ENCODE assay signal across 22 cellular contexts in the genomic region with DNA sequence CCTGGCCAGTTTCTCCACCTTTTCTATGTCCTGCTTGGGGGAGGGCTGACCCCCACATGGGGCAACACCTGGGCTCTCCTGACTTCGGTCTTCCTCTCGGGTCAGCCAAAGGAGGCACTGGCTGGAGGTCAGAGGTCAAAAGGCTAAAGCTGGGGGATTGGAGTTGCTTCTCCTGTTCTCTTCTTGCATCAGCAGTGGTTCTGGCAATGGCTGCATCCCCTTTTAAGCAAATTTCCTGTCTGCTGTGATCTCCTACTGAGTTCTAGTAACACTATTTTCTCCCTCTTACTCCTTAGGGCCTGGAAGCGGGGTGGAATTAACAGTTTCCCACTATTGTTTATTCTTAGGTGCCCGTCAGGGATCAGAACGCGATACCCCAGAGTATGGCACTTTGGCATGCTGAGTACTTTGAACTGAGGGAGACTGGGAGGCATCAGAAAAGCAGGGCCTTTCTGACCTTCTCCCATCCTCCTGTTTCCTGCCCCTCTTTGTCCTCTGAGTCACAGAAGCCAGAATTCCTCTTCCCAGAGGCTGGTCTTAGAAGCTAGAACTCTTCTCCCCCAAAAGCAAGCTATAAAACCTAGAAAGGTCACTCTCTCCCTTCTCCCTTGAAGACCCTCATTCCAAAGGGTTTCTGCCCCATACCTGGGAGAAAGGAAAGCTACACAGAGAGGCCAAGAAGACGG.
A peak's percentile ranks its signal among the peaks of the same experiment; 100 is the strongest.
DNase-seq lines count a peak whose midpoint lies in the region; ATAC-seq, FAIRE-seq and TF ChIP-seq lines count a peak whose summit lies in the region.
"Had no signal": no experiment of that assay in that cellular context is flagged by ENCODE, and none has a peak within 500 bp of the region (broad histone marks: within the 10 kb centered on the region; RNA-seq: fewer than 3 reads in every experiment).

No MANE protein-coding gene starts in this region.

- in situ Hi-C loops in K562 (cut with MboI) = no loop called here

- H3K4me3 Mint-ChIP-seq in stimulated activated naive CD8-positive, alpha-beta T cell treated with anti-CD3 and anti-CD28 coated beads, Interleukin-15, amount 100 ng/mL, for 72 hours = no peak overlapping the region
- H3K4me3 Mint-ChIP-seq: CD4-positive, CD25-positive, alpha-beta regulatory T cell; central memory CD8-positive, alpha-beta T cell; naive thymus-derived CD8-positive, alpha-beta T cell; stimulated activated naive B cell treated with anti-CD40 and anti-IgM and Interleukin-4, amounts not matched to agents 10 μg/mL and 1 μg/mL and 100 μg/mL, for 72 hours; T-helper 1 cell treated with Interleukin-12 subunit alpha and Interleukin-12 subunit beta and Interleukin-4 antibody, amounts not matched to agents 30 μg/mL and 1 μg/mL, for 36 hours had no signal

- H3K27me3 Mint-ChIP-seq in stimulated activated naive CD8-positive, alpha-beta T cell treated with anti-CD3 and anti-CD28 coated beads, Interleukin-15, amount 100 ng/mL, for 72 hours = no peaks in the 10 kb centered on the region
- H3K27me3 Mint-ChIP-seq: CD4-positive, CD25-positive, alpha-beta regulatory T cell; central memory CD8-positive, alpha-beta T cell; naive thymus-derived CD8-positive, alpha-beta T cell; stimulated activated naive B cell treated with anti-CD40 and anti-IgM and Interleukin-4, amounts not matched to agents 10 μg/mL and 1 μg/mL and 100 μg/mL, for 72 hours had no signal

- POLR2A ChIA-PET in K562 (lab: Yijun Ruan, JAX) = interaction anchor here (0.6 to 0.8 kb wide), 2 partner anchors 34 to 384 kb away, joined by 3 to 4 read pairs; no protein-coding TSS in a partner anchor

- peak overlapping the region; percentile 42 for H3K27ac Mint-ChIP-seq in stimulated activated naive CD8-positive, alpha-beta T cell treated with anti-CD3 and anti-CD28 coated beads, Interleukin-15, amount 100 ng/mL, for 72 hours
- H3K27ac Mint-ChIP-seq: naive thymus-derived CD8-positive, alpha-beta T cell; stimulated activated naive B cell treated with anti-CD40 and anti-IgM and Interleukin-4, amounts not matched to agents 10 μg/mL and 1 μg/mL and 100 μg/mL, for 72 hours; T-helper 1 cell treated with Interleukin-12 subunit alpha and Interleukin-12 subunit beta and Interleukin-4 antibody, amounts not matched to agents 30 μg/mL and 1 μg/mL, for 36 hours had no signal

- intact Hi-C loops in K562 (cut with micrococcal nuclease) = no loop called here

- no peak for DNase-seq in stimulated activated naive CD8-positive, alpha-beta T cell treated with anti-CD3 and anti-CD28 coated beads, Interleukin-15, amount 100 ng/mL, for 72 hours
- DNase-seq in stimulated activated naive CD8-positive, alpha-beta T cell treated with anti-CD3 and anti-CD28 coated beads, Interleukin-15, Interleukin-2, amounts not matched to agents 100 U/mL and 50 U/mL, for 24 hours = no peak
- DNase-seq in K562 (ENCODE audit: extremely low read depth in 1 of 4, low spot score in 3 of 4) = no peak
- DNase-seq in lung microvascular endothelial cell (ENCODE audit: low read depth in 2 of 2) = peak; percentile 21 to 44
- no peak for DNase-seq in NCI-H1417 (lab: John Stamatoyannopoulos, UW)
- no peak for DNase-seq in suprapubic skin (ENCODE audit: low spot score in 2 of 2)
- no peak for DNase-seq in RPMI8226
- DNase-seq in H54 (ENCODE audit: insufficient read length, low spot score) = no peak
- DNase-seq: ACHN; activated CD8-positive, alpha-beta memory T cell treated with anti-CD3 and anti-CD28 coated beads for 24 hours; amniotic stem cell; CD4-positive, CD25-positive, alpha-beta regulatory T cell; DMS53; naive thymus-derived CD8-positive, alpha-beta T cell; NCI-H2029 treated with DMSO at 0.1 percent for 48 hours; NCI-H510A; SIG-M5; stimulated activated naive B cell treated with anti-CD40 and anti-IgM and Interleukin-4, amounts not matched to agents 10 μg/mL and 1 μg/mL and 100 μg/mL, for 72 hours had no signal

- no peak for TF ChIP-seq RAD21 in K562 (CRISPR knock-in tag; conservative IDR thresholded peaks at IDR 0.05 in 1 of 2, IDR thresholded peaks at IDR 0.05 in 1 of 2)

- no peaks in the 10 kb centered on the region for H3K79me2 ChIP-seq in K562 (ENCODE audit: control insufficient read depth, insufficient read depth, low read length)

- TF ChIP-seq EP300 in K562 (IDR thresholded peaks at IDR 0.05; ENCODE audit: low read length) = no peak
- TF ChIP-seq EP300 in suprapubic skin (IDR thresholded peaks at IDR 0.05) = no peak

- H3K9me1 ChIP-seq in K562 (ENCODE audit: control insufficient read depth, insufficient read depth, low read length) = no peaks in the 10 kb centered on the region

- no peak overlapping the region for H3K9ac ChIP-seq in K562 (ENCODE audit: insufficient read depth in 1 of 2, low read depth in 2 of 2, low read length in 2 of 2)

- H3K4me3 ChIP-seq in K562 (no peak overlapping the region), suprapubic skin (no peak overlapping the region)

- no peak for TF ChIP-seq CTCF in K562 (IDR thresholded peaks at IDR 0.05 in 2 of 3, conservative IDR thresholded peaks at IDR 0.05 in 1 of 3; ENCODE audit: insufficient read depth in 2 of 3, low read depth in 1 of 3, low read length in 3 of 3)
- no peak for TF ChIP-seq CTCF in suprapubic skin (IDR thresholded peaks at IDR 0.05)

- H3K4me1 ChIP-seq in K562 (replicated peaks in 1 of 2; ENCODE audit: control insufficient read depth in 2 of 2, insufficient read depth in 2 of 2, low read length in 2 of 2) (no peaks in the 10 kb centered on the region), suprapubic skin (no peaks in the 10 kb centered on the region)
- H3K4me1 ChIP-seq: foreskin keratinocyte had no signal

- no peak overlapping the region for H3K4me2 ChIP-seq in K562 (ENCODE audit: insufficient read depth, low read length)

- H2AFZ ChIP-seq in K562 (ENCODE audit: low read depth, low read length) = no peak overlapping the region

- BruUV-seq in K562 (replicated peaks; lab: Mats Ljungman, UMichigan) = no TSS peak

- H3K27ac ChIP-seq in K562 (ENCODE audit: extremely low read depth, low read depth, low read length) (no peak overlapping the region), suprapubic skin (no peak overlapping the region)
- H3K27ac ChIP-seq: foreskin keratinocyte had no signal

- no peaks in the 10 kb centered on the region for H3K27me3 ChIP-seq in K562 (ENCODE audit: control insufficient read depth in 2 of 2, insufficient read depth in 2 of 2, low read length in 2 of 2)
- H3K27me3 ChIP-seq in suprapubic skin = no peaks in the 10 kb centered on the region
- H3K27me3 ChIP-seq: foreskin keratinocyte had no signal

- no peaks in the 10 kb centered on the region for H3K9me3 ChIP-seq in K562 (replicated peaks; ENCODE audit: control insufficient read depth, insufficient read depth, low read depth, low read length)
- H3K9me3 ChIP-seq in suprapubic skin = no peaks in the 10 kb centered on the region

- H3K36me3 ChIP-seq in K562 (ENCODE audit: control insufficient read depth, insufficient read depth, low read length) (no peaks in the 10 kb centered on the region), suprapubic skin (no peaks in the 10 kb centered on the region)

- H3K9me3 Mint-ChIP-seq in stimulated activated naive CD8-positive, alpha-beta T cell treated with anti-CD3 and anti-CD28 coated beads, Interleukin-15, amount 100 ng/mL, for 72 hours = no peaks in the 10 kb centered on the region
- H3K9me3 Mint-ChIP-seq: CD4-positive, CD25-positive, alpha-beta regulatory T cell; central memory CD8-positive, alpha-beta T cell; naive thymus-derived CD8-positive, alpha-beta T cell; stimulated activated naive B cell treated with anti-CD40 and anti-IgM and Interleukin-4, amounts not matched to agents 10 μg/mL and 1 μg/mL and 100 μg/mL, for 72 hours; T-helper 1 cell treated with Interleukin-12 subunit alpha and Interleukin-12 subunit beta and Interleukin-4 antibody, amounts not matched to agents 30 μg/mL and 1 μg/mL, for 36 hours had no signal

- FAIRE-seq in K562 (lab: Jason Lieb, UNC) = no peak
- no peak for FAIRE-seq in H54 (lab: Jason Lieb, UNC)
- FAIRE-seq: GM18507 had no signal

- 10% methylated on average over 5 of the region's 7 CpGs for WGBS in K562 (ENCODE audit: insufficient coverage, low coverage, missing lambda C conversion rate)
- WGBS in suprapubic skin = 92% methylated on average over 7 of the region's 7 CpGs

- no peak for ATAC-seq in stimulated activated naive CD8-positive, alpha-beta T cell treated with anti-CD3 and anti-CD28 coated beads, Interleukin-15, amount 100 ng/mL, for 72 hours
- ATAC-seq in stimulated activated naive CD8-positive, alpha-beta T cell treated with anti-CD3 and anti-CD28 coated beads, Interleukin-15, Interleukin-2, amounts not matched to agents 100 U/mL and 50 U/mL, for 24 hours = no peak
- ATAC-seq in K562 = no peak
- ATAC-seq: naive thymus-derived CD8-positive, alpha-beta T cell; stimulated activated naive B cell treated with anti-CD40 and anti-IgM and Interleukin-4, amounts not matched to agents 10 μg/mL and 1 μg/mL and 100 μg/mL, for 72 hours had no signal

- CTCF ChIA-PET in K562 (lab: Yijun Ruan, JAX; ENCODE audit: low intra/inter-chr PET ratio) = no interaction called here

- TF ChIP-seq POLR2A in K562 (conservative IDR thresholded peaks at IDR 0.05) (no peak), suprapubic skin (IDR thresholded peaks at IDR 0.05) (no peak), H54 (IDR thresholded peaks at IDR 0.05; ENCODE audit: low read depth, low read length) (no peak)

- no peaks in the 10 kb centered on the region for H3K4me1 Mint-ChIP-seq in stimulated activated naive CD8-positive, alpha-beta T cell treated with anti-CD3 and anti-CD28 coated beads, Interleukin-15, amount 100 ng/mL, for 72 hours
- H3K4me1 Mint-ChIP-seq: central memory CD8-positive, alpha-beta T cell had no signal

- H4K20me1 ChIP-seq in K562 (replicated peaks; ENCODE audit: control insufficient read depth, insufficient read depth, low read length) = no peaks in the 10 kb centered on the region; the same call in 1 of the 2 replicates

TF ChIP-seq in K562, 482 proteins besides CTCF, POLR2A, EP300 and RAD21 (continues in another document):
- TF ChIP-seq NELFE (IDR thresholded peaks at IDR 0.05; ENCODE audit: insufficient read depth, insufficient read length) (no peak), GATAD2B (IDR thresholded peaks at IDR 0.05; ENCODE audit: borderline replicate concordance) (no peak), NR2C1 (IDR thresholded peaks at IDR 0.05) (peak; percentile 80; the same call in 1 of the 2 replicates), NR2C1 (tag; IDR thresholded peaks at IDR 0.05) (peak; percentile 86)
- TF ChIP-seq, protein P1, sequence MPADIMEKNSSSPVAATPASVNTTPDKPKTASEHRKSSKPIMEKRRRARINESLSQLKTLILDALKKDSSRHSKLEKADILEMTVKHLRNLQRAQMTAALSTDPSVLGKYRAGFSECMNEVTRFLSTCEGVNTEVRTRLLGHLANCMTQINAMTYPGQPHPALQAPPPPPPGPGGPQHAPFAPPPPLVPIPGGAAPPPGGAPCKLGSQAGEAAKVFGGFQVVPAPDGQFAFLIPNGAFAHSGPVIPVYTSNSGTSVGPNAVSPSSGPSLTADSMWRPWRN (IDR thresholded peaks at IDR 0.05; ENCODE audit: low read depth) = no peak

Comparison
In these comparisons a context has a peak if more than half of its experiments do, and no peak if none do; other contexts are left out.
1. DNase-seq: peak in lung microvascular endothelial cell (2 of 2); none in stimulated activated naive CD8-positive, alpha-beta T cell treated with anti-CD3 and anti-CD28 coated beads, Interleukin-15, amount 100 ng/mL, for 72 hours (0 of 2), stimulated activated naive CD8-positive, alpha-beta T cell treated with anti-CD3 and anti-CD28 coated beads, Interleukin-15, Interleukin-2, amounts not matched to agents 100 U/mL and 50 U/mL, for 24 hours (single experiment), K562 (0 of 4), NCI-H1417 (0 of 3), suprapubic skin (0 of 2), RPMI8226 (single experiment) and H54 (single experiment).